In the genomic region with DNA sequence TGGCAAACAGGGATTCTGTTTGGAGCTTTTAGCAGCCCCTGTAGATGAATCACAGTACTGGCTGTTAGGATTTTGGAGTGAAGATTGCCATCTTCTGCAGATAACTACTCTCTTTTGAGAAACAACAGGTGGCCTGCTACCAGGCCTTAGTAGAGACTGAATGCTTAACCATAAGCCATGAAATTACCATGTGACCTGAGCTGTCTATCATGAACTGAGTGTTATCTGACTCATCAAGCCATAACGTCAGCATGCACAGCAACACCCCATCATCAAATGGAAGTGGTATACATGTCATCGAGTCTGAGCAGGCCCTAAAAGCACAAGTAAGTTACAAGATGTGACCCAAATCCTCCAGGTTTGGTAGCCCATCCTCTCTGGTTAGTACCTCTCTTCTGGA, we compare ENCODE assay signal across 17 cellular contexts.
A peak's percentile ranks its signal among the peaks of the same experiment; 100 is the strongest.
DNase-seq lines count a peak whose midpoint lies in the region; ATAC-seq lines count a peak whose summit lies in the region.
"Had no signal": no experiment of that assay in that cellular context is flagged by ENCODE, and none has a peak within 500 bp of the region (broad histone marks: within the 10 kb centered on the region; RNA-seq: fewer than 3 reads in every experiment).

No MANE protein-coding gene starts in this region.

- no peaks in the 10 kb centered on the region for H3K9me3 Mint-ChIP-seq in activated naive CD8-positive, alpha-beta T cell treated with anti-CD3 and anti-CD28 coated beads, Interleukin-2, amount 50 U/mL, for 24 hours
- no peaks in the 10 kb centered on the region for H3K9me3 Mint-ChIP-seq in activated naive CD8-positive, alpha-beta T cell treated with anti-CD3 and anti-CD28 coated beads for 36 hours
- no peaks in the 10 kb centered on the region for H3K9me3 Mint-ChIP-seq in activated T-helper 17 cell treated with anti-CD3 and anti-CD28 coated beads, Interleukin-2, amount 50 U/mL, for 72 hours
- H3K9me3 Mint-ChIP-seq in stimulated activated naive CD8-positive, alpha-beta T cell treated with anti-CD3 and anti-CD28 coated beads, Interleukin-15, amount 100 ng/mL, for 72 hours, result no peaks in the 10 kb centered on the region
- no peaks in the 10 kb centered on the region for H3K9me3 Mint-ChIP-seq in T-helper 2 cell treated with Interferon-gamma antibody and Interleukin-4, amounts not matched to agents 5 μg/mL and 100 μg/mL, for 36 hours
- H3K9me3 Mint-ChIP-seq: activated B cell treated with CpG ODN at 0.5 μM for 24 hours; CD4-positive, alpha-beta memory T cell; effector memory CD8-positive, alpha-beta T cell; HFFc6 had no signal

- H3K27ac Mint-ChIP-seq in activated naive CD8-positive, alpha-beta T cell treated with anti-CD3 and anti-CD28 coated beads, Interleukin-2, amount 50 U/mL, for 24 hours, result no peak overlapping the region
- no peak overlapping the region for H3K27ac Mint-ChIP-seq in activated naive CD8-positive, alpha-beta T cell treated with anti-CD3 and anti-CD28 coated beads for 36 hours
- no peak overlapping the region for H3K27ac Mint-ChIP-seq in activated T-helper 17 cell treated with anti-CD3 and anti-CD28 coated beads, Interleukin-2, amount 50 U/mL, for 72 hours
- H3K27ac Mint-ChIP-seq in stimulated activated naive CD8-positive, alpha-beta T cell treated with anti-CD3 and anti-CD28 coated beads, Interleukin-15, amount 100 ng/mL, for 72 hours, result no peak overlapping the region
- H3K27ac Mint-ChIP-seq in T-helper 2 cell treated with Interferon-gamma antibody and Interleukin-4, amounts not matched to agents 5 μg/mL and 100 μg/mL, for 36 hours, result no peak overlapping the region
- H3K27ac Mint-ChIP-seq: activated B cell treated with CpG ODN at 0.5 μM for 24 hours; CD4-positive, alpha-beta memory T cell; effector memory CD8-positive, alpha-beta T cell; HFFc6 had no signal

- no peaks in the 10 kb centered on the region for H3K27me3 Mint-ChIP-seq in activated naive CD8-positive, alpha-beta T cell treated with anti-CD3 and anti-CD28 coated beads, Interleukin-2, amount 50 U/mL, for 24 hours
- peaks cover 4% of the 10 kb centered on the region for H3K27me3 Mint-ChIP-seq in activated naive CD8-positive, alpha-beta T cell treated with anti-CD3 and anti-CD28 coated beads for 36 hours
- peaks cover 3% of the 10 kb centered on the region for H3K27me3 Mint-ChIP-seq in activated T-helper 17 cell treated with anti-CD3 and anti-CD28 coated beads, Interleukin-2, amount 50 U/mL, for 72 hours
- peaks cover 15% of the 10 kb centered on the region for H3K27me3 Mint-ChIP-seq in stimulated activated naive CD8-positive, alpha-beta T cell treated with anti-CD3 and anti-CD28 coated beads, Interleukin-15, amount 100 ng/mL, for 72 hours
- H3K27me3 Mint-ChIP-seq in T-helper 2 cell treated with Interferon-gamma antibody and Interleukin-4, amounts not matched to agents 5 μg/mL and 100 μg/mL, for 36 hours (ENCODE audit: low read depth), result peaks cover 4% of the 10 kb centered on the region
- H3K27me3 Mint-ChIP-seq: activated B cell treated with CpG ODN at 0.5 μM for 24 hours had no signal

- DNase-seq in activated naive CD8-positive, alpha-beta T cell treated with anti-CD3 and anti-CD28 coated beads, Interleukin-2, amount 50 U/mL, for 24 hours, result no peak
- DNase-seq in activated naive CD8-positive, alpha-beta T cell treated with anti-CD3 and anti-CD28 coated beads for 36 hours, result no peak
- DNase-seq in stimulated activated naive CD8-positive, alpha-beta T cell treated with anti-CD3 and anti-CD28 coated beads, Interleukin-15, amount 100 ng/mL, for 72 hours, result no peak
- no peak for DNase-seq in T-helper 2 cell treated with Interferon-gamma antibody and Interleukin-4, amounts not matched to agents 5 μg/mL and 100 μg/mL, for 36 hours (ENCODE audit: low spot score)
- DNase-seq: activated B cell treated with CpG ODN at 0.5 μM for 24 hours; CD4-positive, alpha-beta memory T cell; effector memory CD8-positive, alpha-beta T cell; HFFc6; MM.1S; NCI-H187; OCI-M1; ovary; stimulated activated CD4-positive, alpha-beta T cell treated with anti-CD3 and anti-CD28 coated beads, Interleukin-2, amount 100 ng/mL, for 24 hours had no signal

- H3K4me1 Mint-ChIP-seq in activated naive CD8-positive, alpha-beta T cell treated with anti-CD3 and anti-CD28 coated beads, Interleukin-2, amount 50 U/mL, for 24 hours, result no peaks in the 10 kb centered on the region
- no peaks in the 10 kb centered on the region for H3K4me1 Mint-ChIP-seq in activated naive CD8-positive, alpha-beta T cell treated with anti-CD3 and anti-CD28 coated beads for 36 hours
- H3K4me1 Mint-ChIP-seq in activated T-helper 17 cell treated with anti-CD3 and anti-CD28 coated beads, Interleukin-2, amount 50 U/mL, for 72 hours, result no peaks in the 10 kb centered on the region
- no peaks in the 10 kb centered on the region for H3K4me1 Mint-ChIP-seq in stimulated activated naive CD8-positive, alpha-beta T cell treated with anti-CD3 and anti-CD28 coated beads, Interleukin-15, amount 100 ng/mL, for 72 hours
- H3K4me1 Mint-ChIP-seq in T-helper 2 cell treated with Interferon-gamma antibody and Interleukin-4, amounts not matched to agents 5 μg/mL and 100 μg/mL, for 36 hours (ENCODE audit: low read depth), result no peaks in the 10 kb centered on the region
- H3K4me1 Mint-ChIP-seq: activated B cell treated with CpG ODN at 0.5 μM for 24 hours had no signal

- no peak overlapping the region for H3K4me3 Mint-ChIP-seq in activated naive CD8-positive, alpha-beta T cell treated with anti-CD3 and anti-CD28 coated beads, Interleukin-2, amount 50 U/mL, for 24 hours
- H3K4me3 Mint-ChIP-seq in activated naive CD8-positive, alpha-beta T cell treated with anti-CD3 and anti-CD28 coated beads for 36 hours, result no peak overlapping the region
- no peak overlapping the region for H3K4me3 Mint-ChIP-seq in activated T-helper 17 cell treated with anti-CD3 and anti-CD28 coated beads, Interleukin-2, amount 50 U/mL, for 72 hours
- no peak overlapping the region for H3K4me3 Mint-ChIP-seq in stimulated activated naive CD8-positive, alpha-beta T cell treated with anti-CD3 and anti-CD28 coated beads, Interleukin-15, amount 100 ng/mL, for 72 hours
- H3K4me3 Mint-ChIP-seq in T-helper 2 cell treated with Interferon-gamma antibody and Interleukin-4, amounts not matched to agents 5 μg/mL and 100 μg/mL, for 36 hours, result no peak overlapping the region
- H3K4me3 Mint-ChIP-seq: activated B cell treated with CpG ODN at 0.5 μM for 24 hours; CD4-positive, alpha-beta memory T cell; effector memory CD8-positive, alpha-beta T cell; HFFc6 had no signal

- no peaks in the 10 kb centered on the region for H3K36me3 Mint-ChIP-seq in activated naive CD8-positive, alpha-beta T cell treated with anti-CD3 and anti-CD28 coated beads, Interleukin-2, amount 50 U/mL, for 24 hours (ENCODE audit: low read depth)
- no peaks in the 10 kb centered on the region for H3K36me3 Mint-ChIP-seq in activated naive CD8-positive, alpha-beta T cell treated with anti-CD3 and anti-CD28 coated beads for 36 hours
- H3K36me3 Mint-ChIP-seq in activated T-helper 17 cell treated with anti-CD3 and anti-CD28 coated beads, Interleukin-2, amount 50 U/mL, for 72 hours (ENCODE audit: low read depth), result no peaks in the 10 kb centered on the region
- H3K36me3 Mint-ChIP-seq in T-helper 2 cell treated with Interferon-gamma antibody and Interleukin-4, amounts not matched to agents 5 μg/mL and 100 μg/mL, for 36 hours (ENCODE audit: low read depth), result no peaks in the 10 kb centered on the region
- H3K36me3 Mint-ChIP-seq: CD4-positive, alpha-beta memory T cell had no signal

- ATAC-seq in activated naive CD8-positive, alpha-beta T cell treated with anti-CD3 and anti-CD28 coated beads, Interleukin-2, amount 50 U/mL, for 24 hours, result peak; percentile 81
- ATAC-seq in HG03442 (IDR thresholded peaks at IDR 0.05; ENCODE audit: unreplicated experiment), result peak; percentile 61
- peak; percentile 92 for ATAC-seq in activated T-helper 17 cell treated with anti-CD3 and anti-CD28 coated beads, Interleukin-2, amount 50 U/mL, for 72 hours (replicated peaks)
- peak; percentile 62 for ATAC-seq in stimulated activated naive CD8-positive, alpha-beta T cell treated with anti-CD3 and anti-CD28 coated beads, Interleukin-15, amount 100 ng/mL, for 72 hours
- ATAC-seq in GM21528 (IDR thresholded peaks at IDR 0.05; ENCODE audit: low FRiP score, unreplicated experiment), result no peak
- no peak for ATAC-seq in HG03571 (IDR thresholded peaks at IDR 0.05; ENCODE audit: unreplicated experiment)
- ATAC-seq: effector memory CD8-positive, alpha-beta T cell had no signal

Comparison
In these comparisons a context has a peak if more than half of its experiments do, and no peak if none do; other contexts are left out.
1. ATAC-seq: peak in activated naive CD8-positive, alpha-beta T cell treated with anti-CD3 and anti-CD28 coated beads, Interleukin-2, amount 50 U/mL, for 24 hours (single experiment), HG03442 (single experiment), activated T-helper 17 cell treated with anti-CD3 and anti-CD28 coated beads, Interleukin-2, amount 50 U/mL, for 72 hours (single experiment) and stimulated activated naive CD8-positive, alpha-beta T cell treated with anti-CD3 and anti-CD28 coated beads, Interleukin-15, amount 100 ng/mL, for 72 hours (single experiment); none in GM21528 (single experiment) and HG03571 (single experiment).